In the genomic region with DNA sequence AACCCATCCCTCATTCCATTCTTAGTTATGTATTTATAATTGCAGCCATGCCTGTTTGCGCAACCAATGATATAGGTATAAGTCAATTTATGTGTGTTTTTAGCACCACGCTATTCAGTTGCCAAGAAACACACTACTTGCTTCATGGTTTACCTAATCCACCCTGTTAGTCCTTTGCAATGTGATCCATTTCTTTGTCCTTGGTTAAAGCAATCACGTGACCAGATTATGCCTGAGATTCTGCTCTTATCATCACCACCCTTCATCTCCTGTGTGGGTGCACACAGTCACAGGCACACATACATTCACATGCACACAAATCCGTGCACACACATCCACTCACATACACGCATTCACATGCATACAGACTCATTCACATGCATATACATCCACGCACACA, we compare ENCODE assay signal across 2 cellular contexts.
TF ChIP-seq lines count a peak whose summit lies in the region.

No MANE protein-coding gene starts in this region.

TF ChIP-seq in GM23338, 12 proteins besides CTCF, POLR2A, EP300 and RAD21:
- no peak for TF ChIP-seq CREB1 (CRISPR knock-in tag; IDR thresholded peaks at IDR 0.05; ENCODE audit: low read depth)

TF ChIP-seq in H1, 55 proteins besides CTCF, POLR2A, EP300 and RAD21:
- no peak for TF ChIP-seq YY1 (IDR thresholded peaks at IDR 0.05; ENCODE audit: low read depth, low read length)
- TF ChIP-seq SAP30 (IDR thresholded peaks at IDR 0.05; ENCODE audit: insufficient read depth, insufficient replicate concordance, low read length): no peak
- no peak for TF ChIP-seq KDM5A (IDR thresholded peaks at IDR 0.05; ENCODE audit: low read length)
- no peak for TF ChIP-seq SIN3A (conservative IDR thresholded peaks at IDR 0.05 in 1 of 2, IDR thresholded peaks at IDR 0.05 in 1 of 2; ENCODE audit: low read depth in 1 of 2, low read length in 2 of 2)
